Comparison of ENCODE assay signal across 35 cellular contexts in the genomic region with DNA sequence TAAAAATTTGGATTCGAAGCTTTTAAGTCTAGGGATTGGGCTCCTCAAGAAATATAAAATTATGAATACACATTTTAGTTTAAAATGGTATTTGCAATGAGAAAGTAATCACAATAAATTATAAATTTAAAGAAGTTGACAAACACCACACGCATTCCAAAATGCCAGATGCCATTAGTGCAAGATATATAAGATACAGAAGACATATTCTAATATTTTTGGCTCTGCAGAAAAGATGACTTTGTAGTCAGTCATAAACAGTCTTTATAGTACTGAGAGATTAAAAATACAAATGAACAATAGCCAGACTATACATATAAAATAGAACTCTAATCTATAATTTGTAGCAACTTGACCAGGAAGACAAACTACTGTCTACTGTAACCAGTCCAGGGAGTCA.
"Had no signal": no experiment of that assay in that cellular context is flagged by ENCODE, and none has a peak within 500 bp of the region (broad histone marks: within the 10 kb centered on the region; RNA-seq: fewer than 3 reads in every experiment).

No MANE protein-coding gene starts in this region.

- H3K27ac ChIP-seq: KMS-11 had no signal

- H3K4me3 ChIP-seq: MG63 had no signal

- DNase-seq: Karpas-422, Kasumi-1, MG63, MM.1S, MV-4-11, NCI-H1048, NCI-H1092, NCI-H1092 treated with DMSO at 0.1 percent for 48 hours, NCI-H1105, NCI-H1105 treated with DMSO at 0.1 percent for 48 hours, NCI-H1417, NCI-H1417 treated with DMSO at 0.1 percent for 48 hours, NCI-H1436, NCI-H1436 treated with DMSO at 0.1 percent for 48 hours, NCI-H146, NCI-H1694, NCI-H1694 treated with DMSO at 0.1 percent for 48 hours, NCI-H187, NCI-H187 treated with DMSO at 0.1 percent for 48 hours, NCI-H1930, NCI-H2029, NCI-H2029 treated with DMSO at 0.1 percent for 48 hours, NCI-H2081, NCI-H2081 treated with DMSO at 0.1 percent for 48 hours, NCI-H2107, NCI-H2171, NCI-H2171 treated with DMSO at 0.1 percent for 48 hours, NCI-H2227 treated with DMSO at 0.1 percent for 48 hours, NCI-H226, NCI-H345, NCI-H446, NCI-H446 treated with DMSO at 0.1 percent for 48 hours, NCI-H510A, NCI-H510A treated with DMSO at 0.1 percent for 48 hours had no signal

- H3K4me2 ChIP-seq: KMS-11 had no signal

- H3K27me3 ChIP-seq: MG63 had no signal

- H3K9me3 ChIP-seq: MG63 had no signal

- H3K9ac ChIP-seq: KMS-11 had no signal

- H3K36me3 ChIP-seq: MG63 had no signal
